Comparison of ENCODE assay signal across 9 cellular contexts in genomic region chr12:27534765-27535161, GRCh38. TPM values are rescaled to one million over a fixed set of nuclear protein-coding genes. Genes with fewer than 3 reads are reported as not detected.
DNase-seq lines count a peak whose midpoint lies in the region; ATAC-seq and TF ChIP-seq lines count a peak whose summit lies in the region.
"Had no signal": no experiment of that assay in that cellular context is flagged by ENCODE, and none has a peak within 500 bp of the region (broad histone marks: within the 10 kb centered on the region; RNA-seq: fewer than 3 reads in every experiment).

No MANE protein-coding gene starts in this region.

- H3K9me3 ChIP-seq in BLaER1 treated with 17β-estradiol and CSF1 and Interleukin-3, amounts not matched to agents 10 nM and 100 nM (replicated peaks in 1 of 11), result peaks cover 0 to 6% (median 0%) of the 10 kb centered on the region in 11 experiments; a peak in 2 of 22 replicates
- H3K9me3 ChIP-seq in ascending aorta (no peaks in the 10 kb centered on the region), vagina (no peaks in the 10 kb centered on the region), endodermal cell (ENCODE audit: control insufficient read depth, low read length) (no peaks in the 10 kb centered on the region)

- H3K9me3 Mint-ChIP-seq in endodermal cell, result no peaks in the 10 kb centered on the region

- intact Hi-C loops in ascending aorta (cut with DNase I) (no loop called here), vagina (cut with DNase I) (no loop called here)

- H3K4me1 Mint-ChIP-seq in endodermal cell, result peaks cover 39% of the 10 kb centered on the region

- DNase-seq in ascending aorta (ENCODE audit: low spot score in 2 of 2) (no peak), vagina (ENCODE audit: extremely low spot score in 2 of 2) (no peak), endodermal cell (no peak), NCI-H2196 (lab: John Stamatoyannopoulos, UW; ENCODE audit: unreplicated experiment) (no peak), HK-2 (ENCODE audit: unreplicated experiment) (no peak)

- TF ChIP-seq CTCF in ascending aorta (IDR thresholded peaks at IDR 0.05) (no peak), vagina (IDR thresholded peaks at IDR 0.05) (no peak), endodermal cell (conservative IDR thresholded peaks at IDR 0.05) (no peak)

- no peak overlapping the region for H3K4me3 Mint-ChIP-seq in endodermal cell

- H3K4me2 ChIP-seq in BLaER1 treated with 17β-estradiol and CSF1 and Interleukin-3, amounts not matched to agents 10 nM and 100 nM, result peak overlapping the region; percentile 60 to 90 (median 79)

- peaks cover 76 to 100% (median 99%) of the 10 kb centered on the region in 10 experiments for H3K4me1 ChIP-seq in BLaER1 treated with 17β-estradiol and CSF1 and Interleukin-3, amounts not matched to agents 10 nM and 100 nM
- H3K4me1 ChIP-seq in ascending aorta, result peaks cover 9 to 33% of the 10 kb centered on the region in 2 donors
- peaks cover 42% of the 10 kb centered on the region for H3K4me1 ChIP-seq in vagina
- H3K4me1 ChIP-seq in endodermal cell (ENCODE audit: control insufficient read depth, insufficient read depth, low read length), result no peaks in the 10 kb centered on the region

- H3K27me3 Mint-ChIP-seq in endodermal cell (ENCODE audit: insufficient read depth), result no peaks in the 10 kb centered on the region

- H3K27me3 ChIP-seq in BLaER1 treated with 17β-estradiol and CSF1 and Interleukin-3, amounts not matched to agents 10 nM and 100 nM, result no peaks in the 10 kb centered on the region
- H3K27me3 ChIP-seq in ascending aorta (no peaks in the 10 kb centered on the region), vagina (no peaks in the 10 kb centered on the region), endodermal cell (ENCODE audit: control insufficient read depth, insufficient read depth, low read length, poor library complexity, severe bottlenecking) (no peaks in the 10 kb centered on the region)

- H3K9ac ChIP-seq in BLaER1 treated with 17β-estradiol and CSF1 and Interleukin-3, amounts not matched to agents 10 nM and 100 nM, result peak overlapping the region in 9 of 11 experiments; percentile 25 to 61 (median 45); a peak in 15 of 22 replicates
- no peak overlapping the region for H3K9ac ChIP-seq in endodermal cell (ENCODE audit: extremely low read depth, low read length, poor library complexity, severe bottlenecking)

- peak overlapping the region in 9 of 11 experiments; percentile 46 to 76 (median 73); a peak in 18 of 22 replicates for H3K27ac ChIP-seq in BLaER1 treated with 17β-estradiol and CSF1 and Interleukin-3, amounts not matched to agents 10 nM and 100 nM
- H3K27ac ChIP-seq in ascending aorta (peak overlapping the region; percentile 10 to 20), vagina (no peak overlapping the region), endodermal cell (ENCODE audit: low read depth, low read length) (no peak overlapping the region)
- H3K27ac ChIP-seq: C4-2B had no signal

- peaks cover 0 to 16% (median 8%) of the 10 kb centered on the region in 11 experiments; a peak in 9 of 22 replicates for H3K36me3 ChIP-seq in BLaER1 treated with 17β-estradiol and CSF1 and Interleukin-3, amounts not matched to agents 10 nM and 100 nM
- H3K36me3 ChIP-seq in ascending aorta, result peaks cover 0 to 11% of the 10 kb centered on the region in 2 donors
- peaks cover 0 to 3% of the 10 kb centered on the region in 2 donors for H3K36me3 ChIP-seq in vagina
- peaks cover 21% of the 10 kb centered on the region for H3K36me3 ChIP-seq in endodermal cell (ENCODE audit: control insufficient read depth, insufficient read depth, low read length)

- H3K27ac Mint-ChIP-seq in endodermal cell, result no peak overlapping the region

- H3K4me3 ChIP-seq in BLaER1 treated with 17β-estradiol and CSF1 and Interleukin-3, amounts not matched to agents 10 nM and 100 nM, result peak overlapping the region in 3 of 10 experiments; percentile 20 to 24 (median 22); a peak in 5 of 20 replicates
- H3K4me3 ChIP-seq in ascending aorta (no peak overlapping the region), vagina (no peak overlapping the region), endodermal cell (ENCODE audit: low read length) (no peak overlapping the region)

- H3K36me3 Mint-ChIP-seq in endodermal cell (ENCODE audit: low read depth), result peaks cover 24% of the 10 kb centered on the region

- H4K20me1 ChIP-seq in BLaER1 treated with 17β-estradiol and CSF1 and Interleukin-3, amounts not matched to agents 10 nM and 100 nM, result no peaks in the 10 kb centered on the region

- WGBS in endodermal cell (ENCODE audit: insufficient coverage in 1 of 2, insufficient read length in 1 of 2), 2 experiments, result 92% methylated on average over 1 of the region's 1 CpG; no CpG with 5 or more reads in 1 of the 2 experiments

- no peak for TF ChIP-seq POLR2A in vagina (IDR thresholded peaks at IDR 0.05)

- ATAC-seq in GM18909 (IDR thresholded peaks at IDR 0.05; ENCODE audit: poor library complexity, unreplicated experiment) (peak; percentile 31), HG03097 (IDR thresholded peaks at IDR 0.05; ENCODE audit: low FRiP score, unreplicated experiment) (peak; percentile 6)

RNA-seq across cellular contexts. Expression of gene PPFIBP1, which starts 10.8 kb away (rescaled TPM):
- total RNA-seq in ascending aorta (56.4 TPM), vagina (101 TPM), endodermal cell (100 to 1,000 TPM in 1 of 2 donors, 10 to 100 TPM in 1; 98.5 to 213 TPM)
- 28.0 TPM for polyA plus RNA-seq in endodermal cell (2013, experiment 1 of 2)
- polyA plus RNA-seq in endodermal cell (2013, experiment 2 of 2), result 25.9 TPM

Comparison
In these comparisons a context has a peak if more than half of its experiments do, and no peak if none do; other contexts are left out.
1. H3K27ac ChIP-seq: peak in BLaER1 treated with 17β-estradiol and CSF1 and Interleukin-3, amounts not matched to agents 10 nM and 100 nM (9 of 11) and ascending aorta (2 of 2); none in vagina (single experiment) and endodermal cell (single experiment).